In the genomic region with DNA sequence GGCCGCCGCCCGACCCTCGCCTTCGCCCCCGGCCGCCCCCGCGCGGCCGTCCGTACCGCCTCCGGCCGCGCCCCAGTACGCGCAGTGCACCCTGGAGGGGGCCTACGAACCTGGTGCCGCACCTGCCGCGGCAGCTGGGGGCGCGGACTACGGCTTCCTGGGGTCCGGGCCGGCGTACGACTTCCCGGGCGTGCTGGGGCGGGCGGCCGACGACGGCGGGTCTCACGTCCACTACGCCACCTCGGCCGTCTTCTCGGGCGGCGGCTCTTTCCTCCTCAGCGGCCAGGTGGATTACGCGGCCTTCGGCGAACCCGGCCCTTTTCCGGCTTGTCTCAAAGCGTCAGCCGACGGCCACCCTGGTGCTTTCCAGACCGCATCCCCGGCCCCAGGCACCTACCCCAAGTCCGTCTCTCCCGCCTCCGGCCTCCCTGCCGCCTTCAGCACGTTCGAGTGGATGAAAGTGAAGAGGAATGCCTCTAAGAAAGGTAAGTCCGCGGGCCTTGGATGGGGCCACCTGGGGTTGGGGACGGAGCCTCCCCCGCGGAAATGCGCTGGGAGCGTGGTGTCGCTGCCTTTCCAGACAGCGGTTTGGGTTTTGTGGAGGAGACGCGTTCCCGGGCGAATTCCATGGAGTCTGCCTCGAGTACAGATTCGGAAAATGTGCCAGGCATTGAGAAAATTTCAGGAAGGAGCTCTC, we compare ENCODE assay signal across 10 cellular contexts. TPM values are rescaled to one million over a fixed set of nuclear protein-coding genes. Genes with fewer than 3 reads are reported as not detected.
A peak's percentile ranks its signal among the peaks of the same experiment; 100 is the strongest.
DNase-seq lines count a peak whose midpoint lies in the region; ATAC-seq lines count a peak whose summit lies in the region.
"Had no signal": no experiment of that assay in that cellular context is flagged by ENCODE, and none has a peak within 500 bp of the region (broad histone marks: within the 10 kb centered on the region; RNA-seq: fewer than 3 reads in every experiment).

No MANE protein-coding gene starts in this region.

- no peaks in the 10 kb centered on the region for H3K9me3 Mint-ChIP-seq in activated T-cell treated with anti-CD3 and anti-CD28 coated beads, Interleukin-2, amount 50 U/mL, for 72 hours
- H3K9me3 Mint-ChIP-seq in stimulated activated memory B cell treated with anti-CD40 and anti-IgM and Interleukin-4, amounts not matched to agents 10 μg/mL and 1 μg/mL and 100 μg/mL, for 72 hours, result no peaks in the 10 kb centered on the region

- peak; percentile 49 to 55 for ATAC-seq in activated T-cell treated with anti-CD3 and anti-CD28 coated beads, Interleukin-2, amount 50 U/mL, for 72 hours (replicated peaks in 1 of 2)
- peak; percentile 18 for ATAC-seq in stimulated activated memory B cell treated with anti-CD40 and anti-IgM and Interleukin-4, amounts not matched to agents 10 μg/mL and 1 μg/mL and 100 μg/mL, for 72 hours

- H3K36me3 Mint-ChIP-seq in activated T-cell treated with anti-CD3 and anti-CD28 coated beads, Interleukin-2, amount 50 U/mL, for 72 hours (ENCODE audit: insufficient read depth in 2 of 2), result peaks cover 2 to 4% of the 10 kb centered on the region in 2 donors
- no peaks in the 10 kb centered on the region for H3K36me3 Mint-ChIP-seq in stimulated activated memory B cell treated with anti-CD40 and anti-IgM and Interleukin-4, amounts not matched to agents 10 μg/mL and 1 μg/mL and 100 μg/mL, for 72 hours

- H3K4me1 Mint-ChIP-seq in activated T-cell treated with anti-CD3 and anti-CD28 coated beads, Interleukin-2, amount 50 U/mL, for 72 hours (ENCODE audit: low read depth), result peaks cover 18% of the 10 kb centered on the region
- peaks cover 23% of the 10 kb centered on the region for H3K4me1 Mint-ChIP-seq in stimulated activated memory B cell treated with anti-CD40 and anti-IgM and Interleukin-4, amounts not matched to agents 10 μg/mL and 1 μg/mL and 100 μg/mL, for 72 hours

- peak overlapping the region; percentile 70 to 73 for H3K4me3 Mint-ChIP-seq in activated T-cell treated with anti-CD3 and anti-CD28 coated beads, Interleukin-2, amount 50 U/mL, for 72 hours
- H3K4me3 Mint-ChIP-seq in stimulated activated memory B cell treated with anti-CD40 and anti-IgM and Interleukin-4, amounts not matched to agents 10 μg/mL and 1 μg/mL and 100 μg/mL, for 72 hours, result peak overlapping the region; percentile 54

- peaks cover 71% of the 10 kb centered on the region for H3K27me3 Mint-ChIP-seq in activated T-cell treated with anti-CD3 and anti-CD28 coated beads, Interleukin-2, amount 50 U/mL, for 72 hours (ENCODE audit: low read depth)
- H3K27me3 Mint-ChIP-seq in stimulated activated memory B cell treated with anti-CD40 and anti-IgM and Interleukin-4, amounts not matched to agents 10 μg/mL and 1 μg/mL and 100 μg/mL, for 72 hours, result peaks cover 64% of the 10 kb centered on the region

- DNase-seq in NCI-H1417 (lab: John Stamatoyannopoulos, UW) (peak in 2 of 3 experiments; percentile 85 to 89), NCI-H1417 treated with DMSO at 0.1 percent for 48 hours (lab: John Stamatoyannopoulos, UW) (no peak), islet precursor cell (peak; percentile 60), hippocampal formation (lab: John Stamatoyannopoulos, UW) (no peak), SW 1271 (lab: John Stamatoyannopoulos, UW) (no peak)
- DNase-seq in activated T-cell treated with anti-CD3 and anti-CD28 coated beads, Interleukin-2, amount 50 U/mL, for 72 hours, result peak in 1 of 2 donors; percentile 4
- DNase-seq in effector CD8-positive, alpha-beta T cell (lab: John Stamatoyannopoulos, UW), result no peak

- H3K27ac Mint-ChIP-seq in activated T-cell treated with anti-CD3 and anti-CD28 coated beads, Interleukin-2, amount 50 U/mL, for 72 hours, result no peak overlapping the region
- no peak overlapping the region for H3K27ac Mint-ChIP-seq in stimulated activated memory B cell treated with anti-CD40 and anti-IgM and Interleukin-4, amounts not matched to agents 10 μg/mL and 1 μg/mL and 100 μg/mL, for 72 hours

RNA-seq across cellular contexts. Expression of gene HOXD1, which starts 0.6 kb away (rescaled TPM):
- not detected for total RNA-seq in activated T-cell treated with anti-CD3 and anti-CD28 coated beads, Interleukin-2, amount 50 U/mL, for 72 hours
- total RNA-seq: fibroblast of lung, M059J had no signal

RNA-seq across cellular contexts. Expression of gene HOXD3, which starts 32.0 kb away (rescaled TPM):
- not detected for total RNA-seq in activated T-cell treated with anti-CD3 and anti-CD28 coated beads, Interleukin-2, amount 50 U/mL, for 72 hours
- total RNA-seq: fibroblast of lung had no signal

RNA-seq across cellular contexts. Expression of gene HOXD4, which starts 37.8 kb away (rescaled TPM):
- not detected for total RNA-seq in activated T-cell treated with anti-CD3 and anti-CD28 coated beads, Interleukin-2, amount 50 U/mL, for 72 hours
- total RNA-seq: fibroblast of lung had no signal

RNA-seq across cellular contexts. Expression of gene HOXD8, which starts 59.6 kb away (rescaled TPM):
- total RNA-seq in activated T-cell treated with anti-CD3 and anti-CD28 coated beads, Interleukin-2, amount 50 U/mL, for 72 hours, result not detected
- total RNA-seq: fibroblast of lung had no signal

Comparison
In these comparisons a context has a peak if more than half of its experiments do, and no peak if none do; other contexts are left out.
1. DNase-seq: peak in NCI-H1417 (2 of 3) and islet precursor cell (single experiment); none in NCI-H1417 treated with DMSO at 0.1 percent for 48 hours (single experiment), hippocampal formation (0 of 2), SW 1271 (0 of 2) and effector CD8-positive, alpha-beta T cell (single experiment).